Comparison of ENCODE assay signal across 10 cellular contexts in genomic region chr11:65695459-65696241, GRCh38. TPM values are rescaled to one million over a fixed set of nuclear protein-coding genes. Genes with fewer than 3 reads are reported as not detected.
DNase-seq lines count a peak whose midpoint lies in the region; ATAC-seq and TF ChIP-seq lines count a peak whose summit lies in the region.
"Had no signal": no experiment of that assay in that cellular context is flagged by ENCODE, and none has a peak within 500 bp of the region (broad histone marks: within the 10 kb centered on the region; RNA-seq: fewer than 3 reads in every experiment).

No MANE protein-coding gene starts in this region.

- H3K27me3 ChIP-seq in prostate gland (replicated peaks; ENCODE audit: insufficient read depth): no peaks in the 10 kb centered on the region

- DNase-seq in NCI-H526 (lab: John Stamatoyannopoulos, UW) (peak; percentile 60 to 76), prostate gland (ENCODE audit: low spot score) (peak; percentile 81), T-helper 17 cell (no peak), nephron progenitor cell (no peak)
- DNase-seq in activated CD4-positive, alpha-beta T cell treated with anti-CD3 and anti-CD28 coated beads for 1 hour: no peak
- no peak for DNase-seq in central memory CD4-positive, alpha-beta T cell
- DNase-seq: stimulated activated CD4-positive, alpha-beta T cell treated with anti-CD3 and anti-CD28 coated beads, Interleukin-4, amount 100 ng/mL, for 1 hour had no signal

- TF ChIP-seq EP300 in Ishikawa (IDR thresholded peaks at IDR 0.05; ENCODE audit: borderline replicate concordance): peak; percentile 73; the same call in 1 of the 2 replicates

- H3K4me1 ChIP-seq in prostate gland (replicated peaks): peaks cover 7% of the 10 kb centered on the region

- H3K9me3 Mint-ChIP-seq in nephron progenitor cell: peaks cover 15% of the 10 kb centered on the region

- 43% methylated on average over 12 of the region's 12 CpGs for WGBS in prostate gland

- no peaks in the 10 kb centered on the region for H3K36me3 ChIP-seq in prostate gland

- H3K4me1 Mint-ChIP-seq in T-helper 17 cell (peaks cover 2% of the 10 kb centered on the region), nephron progenitor cell (no peaks in the 10 kb centered on the region)

- no peak overlapping the region for H3K4me3 ChIP-seq in prostate gland
- H3K4me3 ChIP-seq: PC-9 had no signal

- TF ChIP-seq CTCF in prostate gland (IDR thresholded peaks at IDR 0.05) (no peak), nephron progenitor cell (IDR thresholded peaks at IDR 0.05) (no peak)

- TF ChIP-seq RAD21 in Ishikawa (IDR thresholded peaks at IDR 0.05; ENCODE audit: low read depth): no peak

- H3K36me3 Mint-ChIP-seq in T-helper 17 cell (ENCODE audit: low read depth): peaks cover 2% of the 10 kb centered on the region
- no peaks in the 10 kb centered on the region for H3K36me3 Mint-ChIP-seq in nephron progenitor cell (ENCODE audit: low read depth)

- peaks cover 4% of the 10 kb centered on the region for H3K27me3 Mint-ChIP-seq in T-helper 17 cell
- peaks cover 40% of the 10 kb centered on the region for H3K27me3 Mint-ChIP-seq in nephron progenitor cell (ENCODE audit: low read depth, poor library complexity)

- no peak overlapping the region for H3K27ac Mint-ChIP-seq in T-helper 17 cell
- H3K27ac Mint-ChIP-seq in nephron progenitor cell: no peak overlapping the region

- H3K27ac ChIP-seq in prostate gland: no peak overlapping the region
- H3K27ac ChIP-seq: PC-9 had no signal

- TF ChIP-seq POLR2A in prostate gland (IDR thresholded peaks at IDR 0.05): no peak

- H3K9me3 ChIP-seq in prostate gland: no peaks in the 10 kb centered on the region
- no peaks in the 10 kb centered on the region for H3K9me3 ChIP-seq in T-helper 17 cell (ENCODE audit: control insufficient read depth, low read length, poor library complexity, severe bottlenecking)

- ATAC-seq in esophagus mucosa: peak; percentile 53
- no peak for ATAC-seq in T-helper 17 cell

- intact Hi-C loops in prostate gland (cut with DNase I): no loop called here

- no peak overlapping the region for H3K4me3 Mint-ChIP-seq in T-helper 17 cell
- no peak overlapping the region for H3K4me3 Mint-ChIP-seq in nephron progenitor cell

TF ChIP-seq in Ishikawa, 13 proteins besides CTCF, POLR2A, EP300 and RAD21:
- TF ChIP-seq CEBPB (IDR thresholded peaks at IDR 0.05) (peak; percentile 17; the same call in 1 of the 2 replicates), MAX (IDR thresholded peaks at IDR 0.05) (peak; percentile 57; the same call in 1 of the 2 replicates), TAF1 (IDR thresholded peaks at IDR 0.05; ENCODE audit: low read depth) (no peak), CREB1 (IDR thresholded peaks at IDR 0.05; ENCODE audit: low read depth) (no peak), TCF12 (IDR thresholded peaks at IDR 0.05; ENCODE audit: low read depth) (peak; percentile 90), EGR1 (IDR thresholded peaks at IDR 0.05) (no peak), USF1 (IDR thresholded peaks at IDR 0.05) (no peak), NFIC (IDR thresholded peaks at IDR 0.05) (peak; percentile 99), YY1 (IDR thresholded peaks at IDR 0.05; ENCODE audit: low read depth) (no peak), REST (IDR thresholded peaks at IDR 0.05; ENCODE audit: low read depth) (no peak), ZBTB7A (IDR thresholded peaks at IDR 0.05; ENCODE audit: low read depth) (no peak), FOXM1 (IDR thresholded peaks at IDR 0.05; ENCODE audit: borderline replicate concordance, low read depth) (no peak), TEAD4 (IDR thresholded peaks at IDR 0.05) (peak; percentile 56; the same call in 1 of the 2 replicates)
TF ChIP-seq in Ishikawa: peak in this region for 5.

RNA-seq across cellular contexts. Expression of gene KAT5, which starts 16.4 kb away (rescaled TPM):
- total RNA-seq in esophagus mucosa (47.3 TPM), prostate gland (100 to 1,000 TPM in 1 of 2 donors, 10 to 100 TPM in 1; 74.8 to 107 TPM), T-helper 17 cell (100 to 1,000 TPM; 120 to 123 TPM)

RNA-seq across cellular contexts. Expression of gene RNASEH2C, which starts 24.9 kb away (rescaled TPM):
- 28.7 TPM for total RNA-seq in esophagus mucosa
- 100 to 1,000 TPM in 1 of 2 donors, 10 to 100 TPM in 1; 78.0 to 166 TPM for total RNA-seq in prostate gland
- total RNA-seq in T-helper 17 cell: 10 to 100 TPM; 30.8 to 34.3 TPM

RNA-seq across cellular contexts. Expression of gene RELA, which starts 32.9 kb away (rescaled TPM):
- total RNA-seq in esophagus mucosa (50.3 TPM), prostate gland (10 to 100 TPM; 51.8 to 98.4 TPM), T-helper 17 cell (100 to 1,000 TPM; 302 to 378 TPM)

RNA-seq across cellular contexts. Expression of gene SIPA1, which starts 57.7 kb away (rescaled TPM):
- total RNA-seq in esophagus mucosa (23.1 TPM), prostate gland (10 to 100 TPM; 38.2 to 45.2 TPM), T-helper 17 cell (100 to 1,000 TPM; 142 to 182 TPM)

Comparison
In these comparisons a context has a peak if more than half of its experiments do, and no peak if none do; other contexts are left out.
1. DNase-seq: peak in NCI-H526 (2 of 2) and prostate gland (single experiment); none in activated CD4-positive, alpha-beta T cell treated with anti-CD3 and anti-CD28 coated beads for 1 hour (single experiment), central memory CD4-positive, alpha-beta T cell (single experiment), T-helper 17 cell (0 of 3) and nephron progenitor cell (single experiment).